In the genomic region with DNA sequence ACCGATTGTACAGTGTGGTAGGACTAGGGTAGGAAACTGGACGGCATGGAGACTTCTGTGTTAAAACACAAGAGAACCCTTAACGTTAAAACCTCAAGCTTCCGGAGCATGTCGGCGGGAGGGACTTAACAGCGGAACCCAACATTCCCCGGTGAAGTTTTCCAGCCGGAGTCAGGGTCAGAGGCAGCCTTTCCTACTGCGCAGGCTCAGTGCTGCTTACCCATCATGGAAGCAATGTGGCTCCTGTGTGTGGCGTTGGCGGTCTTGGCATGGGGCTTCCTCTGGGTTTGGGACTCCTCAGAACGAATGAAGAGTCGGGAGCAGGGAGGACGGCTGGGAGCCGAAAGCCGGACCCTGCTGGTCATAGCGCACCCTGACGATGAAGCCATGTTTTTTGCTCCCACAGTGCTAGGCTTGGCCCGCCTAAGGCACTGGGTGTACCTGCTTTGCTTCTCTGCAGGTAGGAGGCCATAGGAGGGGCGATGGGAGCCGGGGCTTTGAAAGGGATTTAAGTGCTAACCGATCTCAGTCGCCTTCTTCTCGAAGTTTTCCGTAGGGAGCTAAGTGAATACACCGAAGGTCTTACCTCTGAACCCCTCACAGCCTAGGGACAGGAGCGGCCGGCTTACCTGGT, we compare ENCODE assay signal across 8 cellular contexts. TPM values are rescaled to one million over a fixed set of nuclear protein-coding genes. Genes with fewer than 3 reads are reported as not detected.
A peak's percentile ranks its signal among the peaks of the same experiment; 100 is the strongest.
DNase-seq lines count a peak whose midpoint lies in the region; ATAC-seq, FAIRE-seq and TF ChIP-seq lines count a peak whose summit lies in the region.

Gene PIGL (plus strand): TSS at position 209 of the 634 bp plus-strand sequence. CDS start 17 bp downstream, at position 226.

- H3K27ac ChIP-seq in upper lobe of left lung = peak within 1 kb of the TSS; percentile 95 to 98 (median 96)

- TF ChIP-seq POLR2A in H54 (IDR thresholded peaks at IDR 0.05; ENCODE audit: low read depth, low read length) (peak; percentile 94), upper lobe of left lung (IDR thresholded peaks at IDR 0.05) (peak in 3 of 4 donors; percentile 53 to 62 (median 55))

- H3K27ac Mint-ChIP-seq in progenitor cell of endocrine pancreas = peak within 1 kb of the TSS; percentile 99

- no peaks in the 10 kb centered on the region for H3K9me3 ChIP-seq in upper lobe of left lung

- H3K36me3 Mint-ChIP-seq in progenitor cell of endocrine pancreas (ENCODE audit: insufficient read depth) = no peaks in the 10 kb centered on the region

- no peaks in the 10 kb centered on the region for H3K9me3 Mint-ChIP-seq in progenitor cell of endocrine pancreas (ENCODE audit: low read depth)

- FAIRE-seq in H54 (lab: Jason Lieb, UNC) = peak; percentile 75

- DNase-seq in DMS53 treated with DMSO at 0.1 percent for 48 hours (lab: John Stamatoyannopoulos, UW; ENCODE audit: unreplicated experiment) (peak; percentile 85), H54 (ENCODE audit: insufficient read length, low spot score) (peak; percentile 68), NCI-H187 (lab: John Stamatoyannopoulos, UW) (peak; percentile 62 to 71), T-helper 2 cell (peak; percentile 40 to 92 (median 71)), anterior cingulate cortex (lab: John Stamatoyannopoulos, UW) (peak in 57 of 58 donors; percentile 35 to 92 (median 83)), left ventricle myocardium superior (peak; percentile 87), progenitor cell of endocrine pancreas (ENCODE audit: low spot score, unreplicated experiment) (peak; percentile 69), upper lobe of left lung (peak; percentile 64 to 93)

- H3K4me1 Mint-ChIP-seq in progenitor cell of endocrine pancreas (ENCODE audit: low read depth) = peaks cover 22% of the 10 kb centered on the region

- H3K4me1 ChIP-seq in upper lobe of left lung = peaks cover 31 to 50% (median 41%) of the 10 kb centered on the region in 4 donors

- TF ChIP-seq CTCF in progenitor cell of endocrine pancreas (IDR thresholded peaks at IDR 0.05; ENCODE audit: unreplicated experiment) (no peak), upper lobe of left lung (IDR thresholded peaks at IDR 0.05) (no peak)

- H3K27me3 ChIP-seq in upper lobe of left lung = no peaks in the 10 kb centered on the region

- 0% methylated on average over 20 to 25 of the region's 29 CpGs for WGBS in upper lobe of left lung, 2 donors

- H3K4me3 Mint-ChIP-seq in progenitor cell of endocrine pancreas (ENCODE audit: low read depth) = peak within 1 kb of the TSS; percentile 93

- H3K36me3 ChIP-seq in upper lobe of left lung = no peaks in the 10 kb centered on the region

- peak; percentile 73 for ATAC-seq in left ventricle myocardium superior
- peak; percentile 86 to 92 for ATAC-seq in upper lobe of left lung (ENCODE audit: low FRiP score in 2 of 2)

- no peak for TF ChIP-seq EP300 in upper lobe of left lung (IDR thresholded peaks at IDR 0.05)

- H3K4me3 ChIP-seq in upper lobe of left lung = peak within 1 kb of the TSS; percentile 84 to 95 (median 90)

- no peaks in the 10 kb centered on the region for H3K27me3 Mint-ChIP-seq in progenitor cell of endocrine pancreas

- intact Hi-C loops in left ventricle myocardium superior (cut with micrococcal nuclease) = no loop called here

RNA-seq across cellular contexts. Expression of gene PIGL, which starts in this region (rescaled TPM):
- total RNA-seq in left ventricle myocardium superior (6.3 TPM), progenitor cell of endocrine pancreas (37.1 and 40.5 TPM in 2 replicates), upper lobe of left lung (100 to 1,000 TPM in 1 of 6 donors, 10 to 100 TPM in 5; 20.8 to 207 (median 53.1) TPM)

Comparison
In these comparisons a context has a peak if more than half of its experiments do, and no peak if none do; other contexts are left out.
1. Peak in every context shown above with its lines: DNase-seq, ATAC-seq, H3K4me3 ChIP-seq and H3K27ac ChIP-seq.